In the genomic region with DNA sequence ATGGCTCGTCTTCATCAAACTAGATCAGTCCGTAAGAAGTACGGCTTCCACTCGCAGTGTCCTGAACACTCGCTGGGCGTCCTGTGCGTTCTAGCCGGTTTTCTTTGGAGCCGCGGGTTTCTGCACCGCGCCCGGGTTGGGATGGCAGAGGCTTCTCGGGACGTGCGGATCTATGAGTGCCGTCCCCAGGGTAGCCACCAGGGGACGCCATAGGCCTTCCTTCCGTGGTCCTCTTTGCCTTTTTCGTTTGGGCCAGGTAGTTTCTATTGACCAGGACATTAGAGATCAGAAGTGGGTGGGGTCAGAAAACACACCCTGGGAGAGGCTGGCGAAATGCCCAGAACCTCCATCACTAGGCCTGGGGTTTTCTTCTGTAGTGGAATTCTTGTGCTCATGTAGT, we compare ENCODE assay signal across 9 cellular contexts.
DNase-seq lines count a peak whose midpoint lies in the region; ATAC-seq and TF ChIP-seq lines count a peak whose summit lies in the region.
"Had no signal": no experiment of that assay in that cellular context is flagged by ENCODE, and none has a peak within 500 bp of the region (broad histone marks: within the 10 kb centered on the region; RNA-seq: fewer than 3 reads in every experiment).

No MANE protein-coding gene starts in this region.

- H3K4me3 Mint-ChIP-seq in endodermal cell, result no peak overlapping the region
- H3K4me3 Mint-ChIP-seq: neural crest cell had no signal

- ATAC-seq in GM21529 (IDR thresholded peaks at IDR 0.05; ENCODE audit: unreplicated experiment) (no peak), HG03342 (IDR thresholded peaks at IDR 0.05; ENCODE audit: unreplicated experiment) (no peak), HG03469 (IDR thresholded peaks at IDR 0.05; ENCODE audit: unreplicated experiment) (no peak)

- no peak overlapping the region for H3K4me3 ChIP-seq in endodermal cell (ENCODE audit: low read length)

- H3K36me3 ChIP-seq in endodermal cell (ENCODE audit: control insufficient read depth, insufficient read depth, low read length), result no peaks in the 10 kb centered on the region

- H3K27me3 ChIP-seq in endodermal cell (ENCODE audit: control insufficient read depth, insufficient read depth, low read length, poor library complexity, severe bottlenecking), result peaks cover 53% of the 10 kb centered on the region

- TF ChIP-seq CTCF in endodermal cell (conservative IDR thresholded peaks at IDR 0.05), result peak; percentile 74

- peaks cover 78% of the 10 kb centered on the region for H3K9me3 Mint-ChIP-seq in endodermal cell

- no peak overlapping the region for H3K27ac ChIP-seq in endodermal cell (ENCODE audit: low read depth, low read length)

- no peaks in the 10 kb centered on the region for H3K9me3 ChIP-seq in endodermal cell (ENCODE audit: control insufficient read depth, low read length)

- H3K4me1 Mint-ChIP-seq in endodermal cell, result no peaks in the 10 kb centered on the region
- H3K4me1 Mint-ChIP-seq: neural crest cell had no signal

- WGBS in endodermal cell (ENCODE audit: insufficient coverage in 1 of 2, insufficient read length in 1 of 2), 2 experiments, result 10 to 20% methylated on average over 6 to 21 of the region's 21 CpGs

- DNase-seq in activated CD4-positive, alpha-beta T cell treated with anti-CD3 and anti-CD28 coated beads for 48 hours, result peak; percentile 57
- no peak for DNase-seq in activated CD4-positive, alpha-beta T cell treated with anti-CD3 and anti-CD28 coated beads for 1 hour
- DNase-seq in NCI-H69 (lab: John Stamatoyannopoulos, UW), result peak; percentile 25
- peak; percentile 54 for DNase-seq in endodermal cell
- peak in 2 of 3 donors; percentile 4 to 9 for DNase-seq in stimulated activated CD4-positive, alpha-beta T cell treated with anti-CD3 and anti-CD28 coated beads, TNF-alpha, amount 100 ng/mL, for 48 hours (ENCODE audit: low read depth in 3 of 3)

- peaks cover 44% of the 10 kb centered on the region for H3K27me3 Mint-ChIP-seq in endodermal cell (ENCODE audit: insufficient read depth)

- peaks cover 3% of the 10 kb centered on the region for H3K36me3 Mint-ChIP-seq in endodermal cell (ENCODE audit: low read depth)

- no peak overlapping the region for H3K27ac Mint-ChIP-seq in endodermal cell

- no peak overlapping the region for H3K9ac ChIP-seq in endodermal cell (ENCODE audit: extremely low read depth, low read length, poor library complexity, severe bottlenecking)

- no peaks in the 10 kb centered on the region for H3K4me1 ChIP-seq in endodermal cell (ENCODE audit: control insufficient read depth, insufficient read depth, low read length)
